In the genomic region with DNA sequence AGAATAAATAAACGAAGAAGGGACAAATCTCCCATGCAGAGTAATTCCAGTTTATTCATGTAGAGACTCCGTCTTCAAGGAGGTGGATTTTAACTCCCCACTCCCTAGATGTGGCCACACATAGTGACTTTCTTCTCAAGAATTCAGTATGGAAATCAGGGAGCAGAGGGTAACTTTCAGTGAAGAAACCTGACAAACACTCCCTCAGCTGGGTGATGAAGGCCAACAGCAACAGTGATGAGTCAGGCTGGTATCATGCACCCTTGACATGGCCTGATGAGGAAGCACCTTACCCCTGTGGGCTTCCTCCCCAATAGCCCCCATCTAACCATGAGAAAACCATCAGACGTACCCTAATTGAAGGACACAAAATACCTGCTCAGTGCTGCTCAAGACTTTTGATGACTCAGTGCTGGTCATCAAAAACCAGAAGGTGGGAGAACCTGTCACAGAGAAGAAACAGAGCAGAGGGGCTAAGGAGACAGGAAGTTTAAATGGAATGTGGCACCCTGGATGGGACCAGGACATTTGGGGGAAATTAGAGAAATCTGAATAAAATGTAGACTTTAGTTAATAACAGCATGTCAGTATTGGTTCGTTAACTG, we compare ENCODE assay signal across 17 cellular contexts. TPM values are rescaled to one million over a fixed set of nuclear protein-coding genes. Genes with fewer than 3 reads are reported as not detected.
DNase-seq lines count a peak whose midpoint lies in the region; ATAC-seq and TF ChIP-seq lines count a peak whose summit lies in the region.
"Had no signal": no experiment of that assay in that cellular context is flagged by ENCODE, and none has a peak within 500 bp of the region (broad histone marks: within the 10 kb centered on the region; RNA-seq: fewer than 3 reads in every experiment).

No MANE protein-coding gene starts in this region.

- H3K27me3 ChIP-seq in PC-9 (ENCODE audit: insufficient read depth, low read depth) (no peaks in the 10 kb centered on the region), osteoblast (ENCODE audit: insufficient read depth, low read length) (no peaks in the 10 kb centered on the region)
- H3K27me3 ChIP-seq: SJSA1, spleen, transverse colon had no signal

- POLR2A ChIA-PET in PC-9 (lab: Charles Lee; ENCODE audit: unreplicated experiment), result no interaction called here

- no peak for ATAC-seq in GM19324 (IDR thresholded peaks at IDR 0.05; ENCODE audit: low FRiP score, unreplicated experiment)
- ATAC-seq in HG02642 (IDR thresholded peaks at IDR 0.05; ENCODE audit: poor library complexity, unreplicated experiment), result no peak

- no peaks in the 10 kb centered on the region for H3K9me2 ChIP-seq in PC-9 (ENCODE audit: insufficient read depth)

- no TSS peak for BruUV-seq in PC-9 (replicated peaks; lab: Mats Ljungman, UMichigan)

- H3K4me1 ChIP-seq in PC-9 (replicated peaks; ENCODE audit: insufficient read depth) (peaks cover 26% of the 10 kb centered on the region), osteoblast (ENCODE audit: insufficient read depth, low read length) (peaks cover 15% of the 10 kb centered on the region)
- H3K4me1 ChIP-seq: SJSA1, spleen, transverse colon had no signal

- H3K79me2 ChIP-seq in PC-9 (ENCODE audit: low read depth) (no peaks in the 10 kb centered on the region), osteoblast (ENCODE audit: insufficient read depth, low read length) (no peaks in the 10 kb centered on the region)

- H3K27ac ChIP-seq in PC-9, result peak overlapping the region; percentile 80
- no peak overlapping the region for H3K27ac ChIP-seq in osteoblast (ENCODE audit: low read depth, low read length)
- H3K27ac ChIP-seq: SJSA1, spleen, transverse colon, VCaP had no signal

- CTCF ChIA-PET in PC-9 (lab: Charles Lee), result no interaction called here

- no peaks in the 10 kb centered on the region for H3K9me3 ChIP-seq in PC-9 (ENCODE audit: insufficient read depth, low read depth)
- H3K9me3 ChIP-seq in osteoblast (ENCODE audit: low read depth, low read length), result no peaks in the 10 kb centered on the region
- H3K9me3 ChIP-seq: SJSA1, spleen, transverse colon had no signal

- TF ChIP-seq CTCF in PC-9 (conservative IDR thresholded peaks at IDR 0.05) (no peak), epithelial cell of esophagus (IDR thresholded peaks at IDR 0.05; ENCODE audit: insufficient read depth, low read depth, low read length, missing control alignments) (no peak), osteoblast (IDR thresholded peaks at IDR 0.05; ENCODE audit: extremely low read depth, low read depth, low read length) (no peak)

- no peak overlapping the region for H3K4me3 ChIP-seq in PC-9
- H3K4me3 ChIP-seq in epithelial cell of esophagus (ENCODE audit: low read length), result no peak overlapping the region
- H3K4me3 ChIP-seq in osteoblast (ENCODE audit: insufficient read depth, low read length), result no peak overlapping the region
- H3K4me3 ChIP-seq: SJSA1, spleen, transverse colon had no signal

- H3F3A ChIP-seq in PC-9 (ENCODE audit: insufficient read depth, low read depth), result peaks cover 16% of the 10 kb centered on the region

- H3K36me3 ChIP-seq in PC-9 (ENCODE audit: low read depth) (no peaks in the 10 kb centered on the region), osteoblast (ENCODE audit: insufficient read depth, low read length) (no peaks in the 10 kb centered on the region)
- H3K36me3 ChIP-seq: SJSA1, spleen, transverse colon had no signal

- peak; percentile 38 for DNase-seq in GM04504 (ENCODE audit: low read depth)
- DNase-seq in PC-9, result peak; percentile 40 to 93
- DNase-seq in epithelial cell of esophagus (ENCODE audit: low read depth), result peak; percentile 32
- peak; percentile 94 for DNase-seq in osteoblast (ENCODE audit: insufficient read length, low spot score, missing footprints)
- DNase-seq in NCI-H345 treated with DMSO at 0.1 percent for 48 hours (lab: John Stamatoyannopoulos, UW; ENCODE audit: unreplicated experiment), result no peak
- DNase-seq in NCI-H2107 treated with DMSO at 0.1 percent for 48 hours (lab: John Stamatoyannopoulos, UW; ENCODE audit: unreplicated experiment), result no peak
- DNase-seq: activated naive CD8-positive, alpha-beta T cell treated with anti-CD3 and anti-CD28 coated beads, Interleukin-2, amount 10 ng/mL, durations not matched to agents 7 days and 5 days; H9; head of caudate nucleus; NCI-H146; spleen; transverse colon had no signal

- H4K20me1 ChIP-seq in PC-9 (ENCODE audit: insufficient read depth), result no peaks in the 10 kb centered on the region
- H4K20me1 ChIP-seq in osteoblast (ENCODE audit: insufficient read depth, low read length), result peaks cover 10% of the 10 kb centered on the region

- intact Hi-C loops in PC-9 (cut with micrococcal nuclease; ENCODE audit: unreplicated experiment), result no loop called here

- H3K4me2 ChIP-seq in PC-9 (peak overlapping the region; percentile 59), osteoblast (ENCODE audit: insufficient read depth, low read length) (peak overlapping the region; percentile 16)

- H2AFZ ChIP-seq in PC-9 (no peak overlapping the region), osteoblast (ENCODE audit: low read length) (no peak overlapping the region)

RNA-seq across cellular contexts. Expression of gene ADAMTS14, which starts 50.6 kb away (rescaled TPM):
- total RNA-seq in PC-9 (2021) (1.9 and 2.7 TPM in 2 replicates), osteoblast (2.4 and 2.9 TPM in 2 replicates)
- total RNA-seq: activated naive CD8-positive, alpha-beta T cell treated with anti-CD3 and anti-CD28 coated beads, Interleukin-2, amount 10 ng/mL, durations not matched to agents 7 days and 5 days; dermis microvascular lymphatic vessel endothelial cell had no signal

Comparison
In these comparisons a context has a peak if more than half of its experiments do, and no peak if none do; other contexts are left out.
1. DNase-seq: peak in GM04504 (single experiment), PC-9 (2 of 2), epithelial cell of esophagus (single experiment) and osteoblast (single experiment); none in NCI-H345 treated with DMSO at 0.1 percent for 48 hours (single experiment) and NCI-H2107 treated with DMSO at 0.1 percent for 48 hours (single experiment).